13 cellular contexts compared by ENCODE assay signal in genomic region chr11:1369371-1370005, GRCh38. TPM values are rescaled to one million over a fixed set of nuclear protein-coding genes. Genes with fewer than 3 reads are reported as not detected.
DNase-seq lines count a peak whose midpoint lies in the region; ATAC-seq, FAIRE-seq and TF ChIP-seq lines count a peak whose summit lies in the region.
"Had no signal": no experiment of that assay in that cellular context is flagged by ENCODE, and none has a peak within 500 bp of the region (broad histone marks: within the 10 kb centered on the region; RNA-seq: fewer than 3 reads in every experiment).

No MANE protein-coding gene starts in this region.

- no peaks in the 10 kb centered on the region for H3K79me2 ChIP-seq in HepG2 (ENCODE audit: insufficient read depth, low read length)

- TF ChIP-seq POLR2A in heart left ventricle (IDR thresholded peaks at IDR 0.05) (no peak), HepG2 (IDR thresholded peaks at IDR 0.05; ENCODE audit: insufficient read depth in 1 of 2, low read depth in 2 of 2, low read length in 2 of 2) (no peak)

- H3K9me3 ChIP-seq in heart left ventricle (peaks cover 0 to 28% (median 6%) of the 10 kb centered on the region in 12 donors), Panc1 (ENCODE audit: control insufficient read depth, insufficient read depth, low read depth, low read length) (peaks cover 13% of the 10 kb centered on the region), HepG2 (ENCODE audit: low read length) (peaks cover 9% of the 10 kb centered on the region; the same call in 1 of the 2 replicates)

- DNase-seq in Right ventricle myocardium inferior (ENCODE audit: missing footprints) = peak; percentile 26
- no peak for DNase-seq in heart left ventricle
- DNase-seq in Panc1 (ENCODE audit: low read depth, low spot score) = no peak
- no peak for DNase-seq in HepG2 (ENCODE audit: low spot score)
- DNase-seq in mesenteric fat pad (ENCODE audit: low spot score) = no peak
- no peak for DNase-seq in amniotic stem cell (lab: John Stamatoyannopoulos, UW)
- DNase-seq: C1 segment of cervical spinal cord; CD4-positive, alpha-beta T cell; DMS79 had no signal

- 0 out of 2 replicates have a peak, but pooled peaks cover 3% of the 10 kb centered on the region for H4K20me1 ChIP-seq in HepG2 (ENCODE audit: insufficient read depth, low read length)

- TF ChIP-seq CTCF in heart left ventricle (IDR thresholded peaks at IDR 0.05) (no peak), Panc1 (IDR thresholded peaks at IDR 0.05) (no peak), HepG2 (CRISPR knock-in tag; IDR thresholded peaks at IDR 0.05) (no peak)

- no peak for FAIRE-seq in HepG2 (lab: Jason Lieb, UNC)
- FAIRE-seq: GM12878, GM18507, H54 had no signal

- H2AFZ ChIP-seq in HepG2 (ENCODE audit: low read length) = no peak overlapping the region

- H3K27ac ChIP-seq in heart left ventricle (no peak overlapping the region), Panc1 (ENCODE audit: low read length) (no peak overlapping the region), HepG2 (ENCODE audit: extremely low read length, insufficient read depth, low read length) (no peak overlapping the region)

- POLR2A ChIA-PET in Panc1 (lab: Charles Lee) (interaction anchor here (0.6 to 0.7 kb wide), 2 partner anchors 17 to 238 kb away, joined by 3 to 7 read pairs; no protein-coding TSS in a partner anchor), HepG2 (lab: Yijun Ruan, JAX) (no interaction called here)

- TF ChIP-seq EP300 in HepG2 (IDR thresholded peaks at IDR 0.05; ENCODE audit: low read depth in 2 of 2, low read length in 2 of 2) = no peak
- TF ChIP-seq EP300 in HepG2 (CRISPR knock-in tag; IDR thresholded peaks at IDR 0.05; ENCODE audit: borderline replicate concordance) = no peak

- no TSS peak for BruUV-seq in Panc1 (replicated peaks; lab: Mats Ljungman, UMichigan)
- BruUV-seq in HepG2 (replicated peaks; lab: Mats Ljungman, UMichigan) = no TSS peak

- H3K27me3 ChIP-seq in heart left ventricle = peaks cover 0 to 10% (median 0%) of the 10 kb centered on the region in 9 donors
- no peaks in the 10 kb centered on the region; the same call in 1 of the 2 replicates for H3K27me3 ChIP-seq in Panc1 (ENCODE audit: control insufficient read depth, insufficient read depth, low read length)
- peaks cover 15 to 66% of the 10 kb centered on the region in 2 experiments for H3K27me3 ChIP-seq in HepG2 (ENCODE audit: control insufficient read depth in 1 of 2, insufficient read depth in 2 of 2, low read length in 2 of 2)

- WGBS in heart left ventricle, 4 donors = 79 to 86% (median 80%) methylated on average over 18 of the region's 18 CpGs
- WGBS in HepG2 (ENCODE audit: low lambda C conversion rate) = 21% methylated on average over 10 of the region's 18 CpGs

- no peak for TF ChIP-seq RAD21 in HepG2 (CRISPR knock-in tag; IDR thresholded peaks at IDR 0.05)

- intact Hi-C loops in Right ventricle myocardium inferior (cut with DNase I) (no loop called here), heart left ventricle (cut with DNase I) (no loop called here), Panc1 (cut with micrococcal nuclease; ENCODE audit: unreplicated experiment) (no loop called here), HepG2 (cut with micrococcal nuclease; ENCODE audit: unreplicated experiment) (no loop called here)

- in situ Hi-C loops in Panc1 (cut with HindIII; ENCODE audit: low pct_unique_long_range_greater_than_20kb, low sequenced_read_pairs) = loop anchor here (10.0 kb wide), 1 partner anchor 125 kb away; no protein-coding TSS in a partner anchor
- in situ Hi-C loops in HepG2 (cut with HindIII; ENCODE audit: extremely low pct_ligation_motif_present, low pct_unique_long_range_greater_than_20kb) = no loop called here

- H3K4me3 ChIP-seq in heart left ventricle (no peak overlapping the region), Panc1 (ENCODE audit: low read depth in 2 of 2, low read length in 2 of 2) (no peak overlapping the region), HepG2 (replicated peaks in 1 of 3; ENCODE audit: insufficient read depth in 1 of 3, low read depth in 2 of 3, low read length in 3 of 3) (no peak overlapping the region)
- H3K4me3 ChIP-seq: GM12878 had no signal

- CTCF ChIA-PET in Panc1 (lab: Charles Lee) = no interaction called here
- CTCF ChIA-PET in HepG2 (lab: Yijun Ruan, JAX; ENCODE audit: low intra/inter-chr PET ratio, low total read pairs) = no interaction called here

- H3K4me1 ChIP-seq in heart left ventricle = no peaks in the 10 kb centered on the region
- H3K4me1 ChIP-seq in Panc1 (ENCODE audit: control insufficient read depth, insufficient read depth, low read length) = peaks cover 18% of the 10 kb centered on the region
- H3K4me1 ChIP-seq in HepG2 (ENCODE audit: insufficient read depth, low read length) = no peaks in the 10 kb centered on the region

- H3K9ac ChIP-seq in HepG2 (ENCODE audit: insufficient read depth, low read depth, low read length) = no peak overlapping the region

- no peaks in the 10 kb centered on the region for H3K36me3 ChIP-seq in heart left ventricle
- no peaks in the 10 kb centered on the region for H3K36me3 ChIP-seq in Panc1 (ENCODE audit: control insufficient read depth, insufficient read depth, low read length)
- no peaks in the 10 kb centered on the region for H3K36me3 ChIP-seq in HepG2 (replicated peaks in 1 of 2; ENCODE audit: control insufficient read depth in 1 of 2, insufficient read depth in 2 of 2, low read length in 2 of 2)

- ATAC-seq in Right ventricle myocardium inferior = no peak
- no peak for ATAC-seq in heart left ventricle
- peak; percentile 57 for ATAC-seq in Panc1
- ATAC-seq in HepG2 = peak; percentile 19; the same call in 1 of the 3 replicates
- no peak for ATAC-seq in HG02973 (IDR thresholded peaks at IDR 0.05; ENCODE audit: unreplicated experiment)
- ATAC-seq: GM12878 had no signal

- no peak overlapping the region for H3K4me2 ChIP-seq in HepG2 (ENCODE audit: low read depth, low read length)

TF ChIP-seq in HepG2, 621 proteins besides CTCF, POLR2A, EP300 and RAD21:
- TF ChIP-seq CBX5 (CRISPR knock-in tag; IDR thresholded peaks at IDR 0.05; ENCODE audit: borderline replicate concordance) (no peak), PAX8 (CRISPR knock-in tag; IDR thresholded peaks at IDR 0.05; ENCODE audit: borderline replicate concordance) (no peak)
TF ChIP-seq in HepG2: peak in this region for 0.

RNA-seq across cellular contexts. Expression of gene BRSK2, which starts 20.2 kb away (rescaled TPM):
- total RNA-seq in Right ventricle myocardium inferior = 1.4 TPM
- under 1 TPM in 8 of 9 donors, not detected in 1; 0.16 to 0.85 (median 0.61) TPM for total RNA-seq in heart left ventricle
- 1 to 10 TPM in 1 of 2 donors, under 1 TPM in 1; 0.26 to 1.3 TPM for polyA plus RNA-seq in heart left ventricle
- 32.2 TPM for total RNA-seq in Panc1 (2021; ENCODE audit: unreplicated experiment)
- polyA plus RNA-seq in Panc1 (2012; ENCODE audit: insufficient read length) = 47.7 TPM
- 0.84 and 1.1 TPM in 2 replicates for total RNA-seq in HepG2 (2016; rRNA removed; fragmentation: Illumina TruSeq; extraction: Trizol)
- 0.35 and 0.40 TPM in 2 replicates for total RNA-seq in HepG2 (2016; cell fraction: cytosol; rRNA removed; fragmentation: Illumina TruSeq; extraction: Trizol; ENCODE audit: low read depth)
- total RNA-seq in HepG2 (2016; cell fraction: insoluble cytoplasmic fraction; rRNA removed; fragmentation: Illumina TruSeq; extraction: Trizol) = 0.19 and 0.93 TPM in 2 replicates
- 1.1 and 1.3 TPM in 2 replicates for total RNA-seq in HepG2 (2016; cell fraction: membrane; rRNA removed; fragmentation: Illumina TruSeq; extraction: Trizol)
- total RNA-seq in HepG2 (2016; cell fraction: nucleus; rRNA removed; fragmentation: Illumina TruSeq; extraction: Trizol) = 1.3 and 1.7 TPM in 2 replicates
- 0.74 and 2.3 TPM in 2 replicates for polyA plus RNA-seq in HepG2 (2011; rRNA removed)
- polyA plus RNA-seq in HepG2 (2011; cell fraction: cytosol; rRNA removed) = 0.62 and 0.65 TPM in 2 replicates
- 7.2 and 9.9 TPM in 2 replicates for polyA plus RNA-seq in HepG2 (2011; cell fraction: nucleus; rRNA removed)
- 0.54 and 1.4 TPM in 2 replicates for polyA plus RNA-seq in HepG2 (2012)
- 0.18 and 0.59 TPM in 2 replicates for polyA plus RNA-seq in HepG2 (2016; cell fraction: cytosol; fragmentation: Illumina TruSeq; extraction: Trizol; ENCODE audit: low read depth)
- 0.59 and 0.72 TPM in 2 replicates for polyA plus RNA-seq in HepG2 (2016; cell fraction: insoluble cytoplasmic fraction; fragmentation: Illumina TruSeq; extraction: Trizol; ENCODE audit: low read depth)
- polyA plus RNA-seq in HepG2 (2016; cell fraction: membrane; fragmentation: Illumina TruSeq; extraction: Trizol; ENCODE audit: low read depth) = 0.64 and 0.85 TPM in 2 replicates
- 1.8 and 3.3 TPM in 2 replicates for polyA plus RNA-seq in HepG2 (2016; cell fraction: nucleus; fragmentation: Illumina TruSeq; extraction: Trizol; ENCODE audit: insufficient read depth, low read depth)
- 0.62 and 1.2 TPM in 2 replicates for polyA minus RNA-seq in HepG2 (2011; rRNA and poly(A)+ RNA removed; ENCODE audit: low replicate concordance)
- polyA minus RNA-seq in HepG2 (2011; cell fraction: cytosol; rRNA and poly(A)+ RNA removed) = 0.88 and 1.3 TPM in 2 replicates
- polyA minus RNA-seq in HepG2 (2011; cell fraction: nucleus; rRNA and poly(A)+ RNA removed) = 0.90 and 3.0 TPM in 2 replicates
- total RNA-seq in mesenteric fat pad = 1.4 TPM
- polyA plus RNA-seq: GM12878 had no signal

Comparison
In these comparisons a context has a peak if more than half of its experiments do, and no peak if none do; other contexts are left out.
1. ATAC-seq: peak in Panc1 (single experiment) and HepG2 (single experiment); none in Right ventricle myocardium inferior (single experiment), heart left ventricle (0 of 4) and HG02973 (single experiment).
2. RNA of gene BRSK2, which starts 20.2 kb away (total RNA-seq): 32.2 TPM in Panc1 (single experiment); 1.4 TPM in mesenteric fat pad (single experiment), 1.4 TPM in Right ventricle myocardium inferior (single experiment), 0.19 to 1.7 TPM in HepG2 and 0.16 to 0.85 TPM in heart left ventricle; every median in the first group is over 10 times any median in the second.